Comparison of ENCODE assay signal across 1 cellular context in the genomic region with DNA sequence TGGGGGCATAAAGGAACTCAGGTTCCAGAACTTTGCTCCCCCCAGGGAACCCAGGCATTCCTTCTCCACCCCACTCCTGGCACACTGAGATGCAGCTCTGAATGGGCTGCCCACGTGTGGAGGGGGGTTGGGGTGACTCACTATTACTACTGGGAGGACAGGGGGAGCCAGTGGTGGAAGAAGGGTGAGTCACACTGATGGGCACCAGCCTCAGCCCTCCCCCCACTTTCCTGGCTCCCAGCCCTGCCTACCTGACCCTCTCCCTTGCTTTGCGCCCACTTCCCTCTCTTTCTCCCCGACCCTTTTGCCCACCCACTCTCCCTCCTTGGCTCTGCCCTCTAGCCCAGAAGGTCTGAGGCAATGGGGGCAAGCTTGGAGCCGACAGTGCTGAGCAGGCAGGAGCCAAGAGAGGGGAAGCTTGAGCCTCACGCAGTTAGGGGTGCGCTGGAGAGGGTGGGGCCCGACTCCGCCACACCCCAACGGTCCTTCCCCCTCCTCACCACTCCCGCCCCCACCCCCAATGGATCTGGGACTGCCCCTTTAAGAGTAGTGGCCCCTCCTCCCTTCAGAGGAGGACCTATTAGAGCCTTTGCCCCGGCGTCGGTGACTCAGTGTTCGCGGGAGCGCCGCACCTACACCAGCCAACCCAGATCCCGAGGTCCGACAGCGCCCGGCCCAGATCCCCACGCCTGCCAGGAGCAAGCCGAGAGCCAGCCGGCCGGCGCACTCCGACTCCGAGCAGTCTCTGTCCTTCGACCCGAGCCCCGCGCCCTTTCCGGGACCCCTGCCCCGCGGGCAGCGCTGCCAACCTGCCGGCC.
A peak's percentile ranks its signal among the peaks of the same experiment; 100 is the strongest.
TF ChIP-seq lines count a peak whose summit lies in the region.

A gene (plus strand): TSS at position 611 of the 818 bp plus-strand sequence. CDS start 208 bp downstream, outside the sequence.

TF ChIP-seq in WTC11, 78 proteins besides CTCF, POLR2A, EP300 and RAD21 (continued from another document and continues in another):
- TF ChIP-seq, protein P1, sequence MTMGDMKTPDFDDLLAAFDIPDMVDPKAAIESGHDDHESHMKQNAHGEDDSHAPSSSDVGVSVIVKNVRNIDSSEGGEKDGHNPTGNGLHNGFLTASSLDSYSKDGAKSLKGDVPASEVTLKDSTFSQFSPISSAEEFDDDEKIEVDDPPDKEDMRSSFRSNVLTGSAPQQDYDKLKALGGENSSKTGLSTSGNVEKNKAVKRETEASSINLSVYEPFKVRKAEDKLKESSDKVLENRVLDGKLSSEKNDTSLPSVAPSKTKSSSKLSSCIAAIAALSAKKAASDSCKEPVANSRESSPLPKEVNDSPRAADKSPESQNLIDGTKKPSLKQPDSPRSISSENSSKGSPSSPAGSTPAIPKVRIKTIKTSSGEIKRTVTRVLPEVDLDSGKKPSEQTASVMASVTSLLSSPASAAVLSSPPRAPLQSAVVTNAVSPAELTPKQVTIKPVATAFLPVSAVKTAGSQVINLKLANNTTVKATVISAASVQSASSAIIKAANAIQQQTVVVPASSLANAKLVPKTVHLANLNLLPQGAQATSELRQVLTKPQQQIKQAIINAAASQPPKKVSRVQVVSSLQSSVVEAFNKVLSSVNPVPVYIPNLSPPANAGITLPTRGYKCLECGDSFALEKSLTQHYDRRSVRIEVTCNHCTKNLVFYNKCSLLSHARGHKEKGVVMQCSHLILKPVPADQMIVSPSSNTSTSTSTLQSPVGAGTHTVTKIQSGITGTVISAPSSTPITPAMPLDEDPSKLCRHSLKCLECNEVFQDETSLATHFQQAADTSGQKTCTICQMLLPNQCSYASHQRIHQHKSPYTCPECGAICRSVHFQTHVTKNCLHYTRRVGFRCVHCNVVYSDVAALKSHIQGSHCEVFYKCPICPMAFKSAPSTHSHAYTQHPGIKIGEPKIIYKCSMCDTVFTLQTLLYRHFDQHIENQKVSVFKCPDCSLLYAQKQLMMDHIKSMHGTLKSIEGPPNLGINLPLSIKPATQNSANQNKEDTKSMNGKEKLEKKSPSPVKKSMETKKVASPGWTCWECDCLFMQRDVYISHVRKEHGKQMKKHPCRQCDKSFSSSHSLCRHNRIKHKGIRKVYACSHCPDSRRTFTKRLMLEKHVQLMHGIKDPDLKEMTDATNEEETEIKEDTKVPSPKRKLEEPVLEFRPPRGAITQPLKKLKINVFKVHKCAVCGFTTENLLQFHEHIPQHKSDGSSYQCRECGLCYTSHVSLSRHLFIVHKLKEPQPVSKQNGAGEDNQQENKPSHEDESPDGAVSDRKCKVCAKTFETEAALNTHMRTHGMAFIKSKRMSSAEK (CRISPR knock-in tag; IDR thresholded peaks at IDR 0.05; ENCODE audit: borderline replicate concordance): no peak
- TF ChIP-seq KAT7 (CRISPR knock-in tag; IDR thresholded peaks at IDR 0.05; ENCODE audit: borderline replicate concordance): no peak
- no peak for TF ChIP-seq ZNF121 (CRISPR knock-in tag; IDR thresholded peaks at IDR 0.05)
- no peak; the same call in 1 of the 2 replicates for TF ChIP-seq SP1 (CRISPR knock-in tag; conservative IDR thresholded peaks at IDR 0.05)
- TF ChIP-seq, protein P2, sequence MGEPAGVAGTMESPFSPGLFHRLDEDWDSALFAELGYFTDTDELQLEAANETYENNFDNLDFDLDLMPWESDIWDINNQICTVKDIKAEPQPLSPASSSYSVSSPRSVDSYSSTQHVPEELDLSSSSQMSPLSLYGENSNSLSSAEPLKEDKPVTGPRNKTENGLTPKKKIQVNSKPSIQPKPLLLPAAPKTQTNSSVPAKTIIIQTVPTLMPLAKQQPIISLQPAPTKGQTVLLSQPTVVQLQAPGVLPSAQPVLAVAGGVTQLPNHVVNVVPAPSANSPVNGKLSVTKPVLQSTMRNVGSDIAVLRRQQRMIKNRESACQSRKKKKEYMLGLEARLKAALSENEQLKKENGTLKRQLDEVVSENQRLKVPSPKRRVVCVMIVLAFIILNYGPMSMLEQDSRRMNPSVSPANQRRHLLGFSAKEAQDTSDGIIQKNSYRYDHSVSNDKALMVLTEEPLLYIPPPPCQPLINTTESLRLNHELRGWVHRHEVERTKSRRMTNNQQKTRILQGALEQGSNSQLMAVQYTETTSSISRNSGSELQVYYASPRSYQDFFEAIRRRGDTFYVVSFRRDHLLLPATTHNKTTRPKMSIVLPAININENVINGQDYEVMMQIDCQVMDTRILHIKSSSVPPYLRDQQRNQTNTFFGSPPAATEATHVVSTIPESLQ (CRISPR knock-in tag; IDR thresholded peaks at IDR 0.05): no peak
- TF ChIP-seq, protein P3, sequence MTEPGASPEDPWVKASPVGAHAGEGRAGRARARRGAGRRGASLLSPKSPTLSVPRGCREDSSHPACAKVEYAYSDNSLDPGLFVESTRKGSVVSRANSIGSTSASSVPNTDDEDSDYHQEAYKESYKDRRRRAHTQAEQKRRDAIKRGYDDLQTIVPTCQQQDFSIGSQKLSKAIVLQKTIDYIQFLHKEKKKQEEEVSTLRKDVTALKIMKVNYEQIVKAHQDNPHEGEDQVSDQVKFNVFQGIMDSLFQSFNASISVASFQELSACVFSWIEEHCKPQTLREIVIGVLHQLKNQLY (CRISPR knock-in tag; IDR thresholded peaks at IDR 0.05): no peak
- TF ChIP-seq ZBTB21 (CRISPR knock-in tag; IDR thresholded peaks at IDR 0.05; ENCODE audit: borderline replicate concordance): no peak
- TF ChIP-seq, protein P4, sequence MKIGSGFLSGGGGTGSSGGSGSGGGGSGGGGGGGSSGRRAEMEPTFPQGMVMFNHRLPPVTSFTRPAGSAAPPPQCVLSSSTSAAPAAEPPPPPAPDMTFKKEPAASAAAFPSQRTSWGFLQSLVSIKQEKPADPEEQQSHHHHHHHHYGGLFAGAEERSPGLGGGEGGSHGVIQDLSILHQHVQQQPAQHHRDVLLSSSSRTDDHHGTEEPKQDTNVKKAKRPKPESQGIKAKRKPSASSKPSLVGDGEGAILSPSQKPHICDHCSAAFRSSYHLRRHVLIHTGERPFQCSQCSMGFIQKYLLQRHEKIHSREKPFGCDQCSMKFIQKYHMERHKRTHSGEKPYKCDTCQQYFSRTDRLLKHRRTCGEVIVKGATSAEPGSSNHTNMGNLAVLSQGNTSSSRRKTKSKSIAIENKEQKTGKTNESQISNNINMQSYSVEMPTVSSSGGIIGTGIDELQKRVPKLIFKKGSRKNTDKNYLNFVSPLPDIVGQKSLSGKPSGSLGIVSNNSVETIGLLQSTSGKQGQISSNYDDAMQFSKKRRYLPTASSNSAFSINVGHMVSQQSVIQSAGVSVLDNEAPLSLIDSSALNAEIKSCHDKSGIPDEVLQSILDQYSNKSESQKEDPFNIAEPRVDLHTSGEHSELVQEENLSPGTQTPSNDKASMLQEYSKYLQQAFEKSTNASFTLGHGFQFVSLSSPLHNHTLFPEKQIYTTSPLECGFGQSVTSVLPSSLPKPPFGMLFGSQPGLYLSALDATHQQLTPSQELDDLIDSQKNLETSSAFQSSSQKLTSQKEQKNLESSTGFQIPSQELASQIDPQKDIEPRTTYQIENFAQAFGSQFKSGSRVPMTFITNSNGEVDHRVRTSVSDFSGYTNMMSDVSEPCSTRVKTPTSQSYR (CRISPR knock-in tag; IDR thresholded peaks at IDR 0.05): peak; percentile 74; the same call in 1 of the 2 replicates
- TF ChIP-seq, protein P5, sequence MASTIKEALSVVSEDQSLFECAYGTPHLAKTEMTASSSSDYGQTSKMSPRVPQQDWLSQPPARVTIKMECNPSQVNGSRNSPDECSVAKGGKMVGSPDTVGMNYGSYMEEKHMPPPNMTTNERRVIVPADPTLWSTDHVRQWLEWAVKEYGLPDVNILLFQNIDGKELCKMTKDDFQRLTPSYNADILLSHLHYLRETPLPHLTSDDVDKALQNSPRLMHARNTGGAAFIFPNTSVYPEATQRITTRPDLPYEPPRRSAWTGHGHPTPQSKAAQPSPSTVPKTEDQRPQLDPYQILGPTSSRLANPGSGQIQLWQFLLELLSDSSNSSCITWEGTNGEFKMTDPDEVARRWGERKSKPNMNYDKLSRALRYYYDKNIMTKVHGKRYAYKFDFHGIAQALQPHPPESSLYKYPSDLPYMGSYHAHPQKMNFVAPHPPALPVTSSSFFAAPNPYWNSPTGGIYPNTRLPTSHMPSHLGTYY (CRISPR knock-in tag; IDR thresholded peaks at IDR 0.05): no peak
- TF ChIP-seq ZNF219 (CRISPR knock-in tag; IDR thresholded peaks at IDR 0.05; ENCODE audit: borderline replicate concordance): no peak
- TF ChIP-seq ELF4 (CRISPR knock-in tag; IDR thresholded peaks at IDR 0.05; ENCODE audit: low read depth): 0 out of 2 replicates have a peak, but pooled peaks have one; percentile 68
- TF ChIP-seq, protein P6, sequence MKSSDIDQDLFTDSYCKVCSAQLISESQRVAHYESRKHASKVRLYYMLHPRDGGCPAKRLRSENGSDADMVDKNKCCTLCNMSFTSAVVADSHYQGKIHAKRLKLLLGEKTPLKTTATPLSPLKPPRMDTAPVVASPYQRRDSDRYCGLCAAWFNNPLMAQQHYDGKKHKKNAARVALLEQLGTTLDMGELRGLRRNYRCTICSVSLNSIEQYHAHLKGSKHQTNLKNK (CRISPR knock-in tag; IDR thresholded peaks at IDR 0.05): no peak
- TF ChIP-seq, protein P7, sequence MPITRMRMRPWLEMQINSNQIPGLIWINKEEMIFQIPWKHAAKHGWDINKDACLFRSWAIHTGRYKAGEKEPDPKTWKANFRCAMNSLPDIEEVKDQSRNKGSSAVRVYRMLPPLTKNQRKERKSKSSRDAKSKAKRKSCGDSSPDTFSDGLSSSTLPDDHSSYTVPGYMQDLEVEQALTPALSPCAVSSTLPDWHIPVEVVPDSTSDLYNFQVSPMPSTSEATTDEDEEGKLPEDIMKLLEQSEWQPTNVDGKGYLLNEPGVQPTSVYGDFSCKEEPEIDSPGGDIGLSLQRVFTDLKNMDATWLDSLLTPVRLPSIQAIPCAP (CRISPR knock-in tag; IDR thresholded peaks at IDR 0.05): no peak
- TF ChIP-seq TCF7 (CRISPR knock-in tag; IDR thresholded peaks at IDR 0.05; ENCODE audit: low read depth): no peak
- no peak for TF ChIP-seq NR2C2 (CRISPR knock-in tag; IDR thresholded peaks at IDR 0.05)
- TF ChIP-seq, protein P8, sequence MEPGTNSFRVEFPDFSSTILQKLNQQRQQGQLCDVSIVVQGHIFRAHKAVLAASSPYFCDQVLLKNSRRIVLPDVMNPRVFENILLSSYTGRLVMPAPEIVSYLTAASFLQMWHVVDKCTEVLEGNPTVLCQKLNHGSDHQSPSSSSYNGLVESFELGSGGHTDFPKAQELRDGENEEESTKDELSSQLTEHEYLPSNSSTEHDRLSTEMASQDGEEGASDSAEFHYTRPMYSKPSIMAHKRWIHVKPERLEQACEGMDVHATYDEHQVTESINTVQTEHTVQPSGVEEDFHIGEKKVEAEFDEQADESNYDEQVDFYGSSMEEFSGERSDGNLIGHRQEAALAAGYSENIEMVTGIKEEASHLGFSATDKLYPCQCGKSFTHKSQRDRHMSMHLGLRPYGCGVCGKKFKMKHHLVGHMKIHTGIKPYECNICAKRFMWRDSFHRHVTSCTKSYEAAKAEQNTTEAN (CRISPR knock-in tag; IDR thresholded peaks at IDR 0.05): no peak
- TF ChIP-seq PRRX2 (CRISPR knock-in tag; IDR thresholded peaks at IDR 0.05): no peak
- TF ChIP-seq NFE2L1 (CRISPR knock-in tag; IDR thresholded peaks at IDR 0.05): 0 out of 2 replicates have a peak, but pooled peaks have one; percentile 35
- TF ChIP-seq, protein P9, sequence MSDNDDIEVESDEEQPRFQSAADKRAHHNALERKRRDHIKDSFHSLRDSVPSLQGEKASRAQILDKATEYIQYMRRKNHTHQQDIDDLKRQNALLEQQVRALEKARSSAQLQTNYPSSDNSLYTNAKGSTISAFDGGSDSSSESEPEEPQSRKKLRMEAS (CRISPR knock-in tag; IDR thresholded peaks at IDR 0.05): no peak
- TF ChIP-seq IRF2 (CRISPR knock-in tag; IDR thresholded peaks at IDR 0.05; ENCODE audit: borderline replicate concordance, low read depth): no peak
- TF ChIP-seq, protein P10, sequence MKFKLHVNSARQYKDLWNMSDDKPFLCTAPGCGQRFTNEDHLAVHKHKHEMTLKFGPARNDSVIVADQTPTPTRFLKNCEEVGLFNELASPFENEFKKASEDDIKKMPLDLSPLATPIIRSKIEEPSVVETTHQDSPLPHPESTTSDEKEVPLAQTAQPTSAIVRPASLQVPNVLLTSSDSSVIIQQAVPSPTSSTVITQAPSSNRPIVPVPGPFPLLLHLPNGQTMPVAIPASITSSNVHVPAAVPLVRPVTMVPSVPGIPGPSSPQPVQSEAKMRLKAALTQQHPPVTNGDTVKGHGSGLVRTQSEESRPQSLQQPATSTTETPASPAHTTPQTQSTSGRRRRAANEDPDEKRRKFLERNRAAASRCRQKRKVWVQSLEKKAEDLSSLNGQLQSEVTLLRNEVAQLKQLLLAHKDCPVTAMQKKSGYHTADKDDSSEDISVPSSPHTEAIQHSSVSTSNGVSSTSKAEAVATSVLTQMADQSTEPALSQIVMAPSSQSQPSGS (CRISPR knock-in tag; IDR thresholded peaks at IDR 0.05; ENCODE audit: borderline replicate concordance, low read depth): no peak
- no peak for TF ChIP-seq ESRRA (CRISPR knock-in tag; IDR thresholded peaks at IDR 0.05; ENCODE audit: borderline replicate concordance)
- TF ChIP-seq NR3C1 (CRISPR knock-in tag; conservative IDR thresholded peaks at IDR 0.05; ENCODE audit: low read depth): no peak
- TF ChIP-seq, protein P11, sequence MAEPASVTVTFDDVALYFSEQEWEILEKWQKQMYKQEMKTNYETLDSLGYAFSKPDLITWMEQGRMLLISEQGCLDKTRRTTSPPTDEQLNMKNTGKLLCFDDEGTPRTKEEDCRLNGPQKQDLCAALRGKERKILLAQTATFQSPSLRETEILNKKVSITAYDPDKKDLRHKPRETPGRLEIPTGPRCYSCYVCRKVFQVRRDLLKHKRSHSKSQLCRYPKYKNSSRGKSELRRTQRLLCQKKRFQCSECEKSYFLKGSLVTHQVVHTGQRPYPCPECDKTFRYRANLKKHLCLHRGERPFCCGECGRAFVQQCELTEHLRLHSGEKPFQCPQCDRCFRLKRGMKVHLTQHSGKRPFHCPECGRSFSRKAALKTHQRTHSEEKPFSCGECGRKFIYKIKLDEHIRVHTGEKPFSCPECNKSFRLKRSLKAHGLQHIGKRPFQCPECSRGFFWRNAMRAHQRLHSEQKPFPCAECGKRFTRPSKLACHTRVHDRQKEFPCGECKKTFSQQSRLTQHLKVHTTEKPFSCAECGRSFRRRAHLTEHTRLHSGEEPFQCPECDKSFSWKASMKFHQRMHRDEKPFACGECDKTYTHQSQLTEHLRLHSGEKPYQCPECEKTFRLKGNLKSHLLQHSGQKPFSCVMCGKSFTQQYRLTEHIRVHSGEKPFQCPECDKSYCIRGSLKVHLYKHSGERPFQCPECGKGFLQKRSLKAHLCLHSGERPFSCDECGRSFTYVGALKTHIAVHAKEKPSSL (CRISPR knock-in tag; conservative IDR thresholded peaks at IDR 0.05): no peak
- no peak for TF ChIP-seq HMGA2 (CRISPR knock-in tag; IDR thresholded peaks at IDR 0.05)
